In the genomic region with DNA sequence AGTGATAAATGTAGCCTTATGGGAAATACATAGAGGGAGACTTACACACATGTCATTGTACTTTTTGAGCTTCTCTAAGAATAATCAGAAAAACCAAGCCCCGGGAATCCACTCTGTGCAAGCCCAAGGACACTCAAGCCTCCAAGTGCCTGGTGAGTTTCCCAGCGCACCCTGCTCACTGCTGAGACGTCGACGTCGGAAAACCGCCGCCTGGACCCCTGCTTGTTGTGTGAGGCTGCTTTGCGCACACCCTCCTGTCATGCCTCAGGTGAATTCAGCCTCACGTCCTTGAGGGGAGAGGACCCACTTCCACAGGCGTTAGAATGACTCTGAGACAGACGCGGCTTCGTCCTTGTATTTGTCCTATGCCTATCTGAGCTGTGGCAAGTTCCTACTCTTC, we compare ENCODE assay signal across 8 cellular contexts.
"Had no signal": no experiment of that assay in that cellular context is flagged by ENCODE, and none has a peak within 500 bp of the region (broad histone marks: within the 10 kb centered on the region; RNA-seq: fewer than 3 reads in every experiment).

No MANE protein-coding gene starts in this region.

- H3K36me3 Mint-ChIP-seq: IgD-negative memory B cell had no signal

- H3K27ac Mint-ChIP-seq: IgD-negative memory B cell had no signal

- ATAC-seq: HepG2 had no signal

- H3K4me3 ChIP-seq: GM23248 had no signal

- H3K9ac ChIP-seq: GM23248 had no signal

- H3K27ac ChIP-seq: GM23248, HL-60 had no signal

- H2AFZ ChIP-seq: GM23248 had no signal

- DNase-seq: GM23248, GOT3, H7, HCEC 1CT, KBM-7 had no signal

- H3K9me3 Mint-ChIP-seq: IgD-negative memory B cell had no signal

- H3K4me3 Mint-ChIP-seq: IgD-negative memory B cell had no signal
